ENCODE assay signal across 16 cellular contexts in genomic region chr11:66294626-66295620, GRCh38. TPM values are rescaled to one million over a fixed set of nuclear protein-coding genes. Genes with fewer than 3 reads are reported as not detected.
A peak's percentile ranks its signal among the peaks of the same experiment; 100 is the strongest.
DNase-seq lines count a peak whose midpoint lies in the region; ATAC-seq, FAIRE-seq and TF ChIP-seq lines count a peak whose summit lies in the region.
"Had no signal": no experiment of that assay in that cellular context is flagged by ENCODE, and none has a peak within 500 bp of the region (broad histone marks: within the 10 kb centered on the region; RNA-seq: fewer than 3 reads in every experiment).

No MANE protein-coding gene starts in this region.

- H3K9me3 ChIP-seq in H1 (ENCODE audit: insufficient read depth in 2 of 2, low read depth in 1 of 2, low read length in 1 of 2) = no peaks in the 10 kb centered on the region
- H3K9me3 ChIP-seq: BLaER1 had no signal

- H3K27me3 ChIP-seq in H1 (replicated peaks in 1 of 4; ENCODE audit: control insufficient read depth in 3 of 4, extremely low read depth in 1 of 4, insufficient read depth in 3 of 4, low read length in 3 of 4) = peaks cover 2 to 30% (median 18%) of the 10 kb centered on the region in 4 experiments

- H2BK20ac ChIP-seq in H1 (ENCODE audit: low read length) = no peak overlapping the region

- H3K18ac ChIP-seq in H1 (ENCODE audit: extremely low read depth, low read length) = no peak overlapping the region

- TF ChIP-seq EP300 in H1 (IDR thresholded peaks at IDR 0.05; ENCODE audit: borderline replicate concordance in 1 of 2, low read depth in 2 of 2, low read length in 2 of 2) = no peak

- H3K36me3 Mint-ChIP-seq in WTC11 = no peaks in the 10 kb centered on the region
- H3K36me3 Mint-ChIP-seq in activated naive CD4-positive, alpha-beta T cell treated with anti-CD3 and anti-CD28 coated beads for 36 hours (ENCODE audit: low read depth) = no peaks in the 10 kb centered on the region

- H3K4me3 ChIP-seq in H1 (ENCODE audit: extremely low read depth in 1 of 4, insufficient read depth in 2 of 4, low read depth in 3 of 4, low read length in 4 of 4) = no peak overlapping the region
- H3K4me3 ChIP-seq: BLaER1, GM23338 had no signal

- no peak for TF ChIP-seq RAD21 in H1 (IDR thresholded peaks at IDR 0.05 in 1 of 2, conservative IDR thresholded peaks at IDR 0.05 in 1 of 2; ENCODE audit: low read depth in 2 of 2, low read length in 2 of 2)

- no peak overlapping the region; the same call in 1 of the 2 replicates for H3K4me3 Mint-ChIP-seq in WTC11
- no peak overlapping the region for H3K4me3 Mint-ChIP-seq in activated naive CD4-positive, alpha-beta T cell treated with anti-CD3 and anti-CD28 coated beads for 36 hours
- H3K4me3 Mint-ChIP-seq: CD8-positive, alpha-beta memory T cell; GM23338; HFFc6 had no signal

- no peaks in the 10 kb centered on the region for H3K36me3 ChIP-seq in H1 (ENCODE audit: control insufficient read depth in 2 of 4, insufficient read depth in 4 of 4, low read length in 3 of 4)
- H3K36me3 ChIP-seq: BLaER1 had no signal

- no peak overlapping the region for H2AFZ ChIP-seq in H1 (ENCODE audit: low read length)
- H2AFZ ChIP-seq: GM23338 had no signal

- FAIRE-seq in H1 (lab: Jason Lieb, UNC) = no peak

- no peak overlapping the region for H3K4me2 ChIP-seq in H1 (ENCODE audit: insufficient read depth in 1 of 2, low read depth in 2 of 2, low read length in 2 of 2)
- H3K4me2 ChIP-seq: BLaER1, GM23338 had no signal

- no peak overlapping the region for H2BK15ac ChIP-seq in H1 (ENCODE audit: low read length)

- no peak overlapping the region for H4K5ac ChIP-seq in H1 (ENCODE audit: insufficient read length, low read depth, low read length)

- no peaks in the 10 kb centered on the region for H3K9me3 Mint-ChIP-seq in WTC11
- H3K9me3 Mint-ChIP-seq in activated naive CD4-positive, alpha-beta T cell treated with anti-CD3 and anti-CD28 coated beads for 36 hours = no peaks in the 10 kb centered on the region
- H3K9me3 Mint-ChIP-seq: CD8-positive, alpha-beta memory T cell; GM23338; HFFc6 had no signal

- no peak overlapping the region for H4K91ac ChIP-seq in H1 (replicated peaks; ENCODE audit: insufficient read length, low read length)

- CTCF ChIA-PET in WTC11 (lab: Charles Lee) = interaction anchor here (1.2 to 2.3 kb wide), 3 partner anchors 18 to 94 kb away, joined by 3 to 8 read pairs (median 3); no protein-coding TSS in a partner anchor
- CTCF ChIA-PET in H1 (lab: Charles Lee; ENCODE audit: partially characterized antibody) = interaction anchor here (1.0 to 1.6 kb wide), 5 partner anchors 16 to 46 kb away, joined by 3 to 6 read pairs (median 3); partner anchors contain the start of gene RAB1B
- CTCF ChIA-PET in activated naive CD4-positive, alpha-beta T cell treated with anti-CD3 and anti-CD28 coated beads for 36 hours (lab: Charles Lee) = interaction anchor here (1.2 to 1.5 kb wide), 2 partner anchors 17 kb away, joined by 3 read pairs; no protein-coding TSS in a partner anchor

- H3K23me2 ChIP-seq in H1 (ENCODE audit: low read depth, low read length) = peaks cover 8% of the 10 kb centered on the region; the same call in 1 of the 2 replicates

- peaks cover 2 to 24% (median 8%) of the 10 kb centered on the region in 4 experiments; a peak in 6 of 7 replicates for H3K4me1 ChIP-seq in H1 (replicated peaks in 1 of 4; ENCODE audit: control insufficient read depth in 3 of 4, insufficient read depth in 4 of 4, low read length in 3 of 4)

- H3K27me3 Mint-ChIP-seq in WTC11 (ENCODE audit: low read depth) = peaks cover 32% of the 10 kb centered on the region
- H3K27me3 Mint-ChIP-seq in activated naive CD4-positive, alpha-beta T cell treated with anti-CD3 and anti-CD28 coated beads for 36 hours (ENCODE audit: low read depth) = peaks cover 18% of the 10 kb centered on the region

- no peak overlapping the region for H3K9ac ChIP-seq in H1 (replicated peaks in 1 of 4; ENCODE audit: extremely low read depth in 1 of 4, low read depth in 3 of 4, low read length in 3 of 4)
- H3K9ac ChIP-seq: BLaER1 had no signal

- H3K27ac ChIP-seq in H1 (ENCODE audit: low read depth, low read length) (no peak overlapping the region), temporal lobe (ENCODE audit: low read depth, low read length) (peak overlapping the region; percentile 36)
- H3K27ac ChIP-seq: BLaER1 had no signal

- H2BK12ac ChIP-seq in H1 (ENCODE audit: low read depth, low read length) = peak overlapping the region; percentile 39; the same call in 1 of the 2 replicates

- no peak for TF ChIP-seq POLR2A in H1 (IDR thresholded peaks at IDR 0.05; ENCODE audit: control extremely low read depth in 1 of 2, low read depth in 2 of 2, low read length in 2 of 2)

- H3K27ac Mint-ChIP-seq in WTC11 = no peak overlapping the region
- H3K27ac Mint-ChIP-seq in activated naive CD4-positive, alpha-beta T cell treated with anti-CD3 and anti-CD28 coated beads for 36 hours = no peak overlapping the region
- H3K27ac Mint-ChIP-seq: CD8-positive, alpha-beta memory T cell; GM23338; HFFc6 had no signal

- intact Hi-C loops in activated naive CD4-positive, alpha-beta T cell treated with anti-CD3 and anti-CD28 coated beads for 36 hours (cut with micrococcal nuclease) = no loop called here

- no peak overlapping the region for H2BK120ac ChIP-seq in H1 (replicated peaks; ENCODE audit: low read depth, low read length)

- no peak overlapping the region for H2BK5ac ChIP-seq in H1 (ENCODE audit: low read depth, low read length)

- DNase-seq in GM20000 (ENCODE audit: low spot score) (peak; percentile 25), WTC11 (ENCODE audit: low spot score) (no peak), H1 (ENCODE audit: low read depth in 1 of 2, low spot score in 2 of 2) (no peak), glomerular visceral epithelial cell (ENCODE audit: extremely low spot score) (no peak)
- DNase-seq in activated naive CD4-positive, alpha-beta T cell treated with anti-CD3 and anti-CD28 coated beads for 36 hours = no peak
- DNase-seq: 8988T; AML-193; CD8-positive, alpha-beta memory T cell; DMS53; GF-D8; HCEC 1CT; HFFc6 had no signal

- 93% methylated on average over 75 of the region's 123 CpGs; no CpG with 5 or more reads in 1 of the 2 experiments for WGBS in H1 (ENCODE audit: extremely low coverage in 1 of 2, insufficient coverage in 1 of 2, insufficient read length in 1 of 2, insufficient replicate concordance in 2 of 2, low coverage in 1 of 2, low lambda C conversion rate in 2 of 2, missing lambda C conversion rate in 1 of 2), 2 experiments

- H3K4me1 Mint-ChIP-seq in WTC11 = peaks cover 22% of the 10 kb centered on the region
- H3K4me1 Mint-ChIP-seq in activated naive CD4-positive, alpha-beta T cell treated with anti-CD3 and anti-CD28 coated beads for 36 hours (ENCODE audit: low read depth) = peaks cover 15% of the 10 kb centered on the region

- H3K56ac ChIP-seq in H1 (replicated peaks; ENCODE audit: insufficient read length, low read depth, low read length) = no peak overlapping the region

- no peak for TF ChIP-seq CTCF in GM20000 (IDR thresholded peaks at IDR 0.05; ENCODE audit: extremely low read depth, missing control alignments)
- TF ChIP-seq CTCF in WTC11 (IDR thresholded peaks at IDR 0.05) = no peak
- TF ChIP-seq CTCF in H1 (IDR thresholded peaks at IDR 0.05; ENCODE audit: control extremely low read depth in 1 of 3, insufficient read depth in 1 of 3, low read depth in 1 of 3, low read length in 3 of 3) = no peak

- no peak overlapping the region for H3K14ac ChIP-seq in H1 (ENCODE audit: insufficient read length)

- no peak overlapping the region for H2AK5ac ChIP-seq in H1 (ENCODE audit: low read depth, low read length)

- no peak overlapping the region for H3K23ac ChIP-seq in H1 (ENCODE audit: insufficient read length)

- no peak overlapping the region for H4K8ac ChIP-seq in H1 (ENCODE audit: extremely low read depth, insufficient read depth, low read length)

- no peak overlapping the region for H3K4ac ChIP-seq in H1 (replicated peaks; ENCODE audit: insufficient read length, low read depth, low read length)

- no peaks in the 10 kb centered on the region for H3K79me2 ChIP-seq in H1 (ENCODE audit: control insufficient read depth in 1 of 2, insufficient read depth in 2 of 2, low read length in 2 of 2)

- H4K20me1 ChIP-seq in H1 (replicated peaks in 1 of 2; ENCODE audit: control insufficient read depth in 1 of 2, insufficient read depth in 2 of 2, low read length in 2 of 2) = peaks cover 2 to 5% of the 10 kb centered on the region in 2 experiments
- H4K20me1 ChIP-seq: BLaER1 had no signal

- POLR2A ChIA-PET in WTC11 (lab: Charles Lee) (no interaction called here), H1 (lab: Charles Lee; ENCODE audit: partially characterized antibody) (interaction anchor here (0.5 to 4.0 kb wide), 3 partner anchors 8 to 17 kb away, joined by 3 to 16 read pairs (median 3); no protein-coding TSS in a partner anchor)

- H3K79me1 ChIP-seq in H1 (ENCODE audit: low read depth, low read length) = 0 out of 2 replicates have a peak, but pooled peaks cover 2% of the 10 kb centered on the region

- ATAC-seq in WTC11 = no peak
- ATAC-seq in GM21367 (IDR thresholded peaks at IDR 0.05; ENCODE audit: unreplicated experiment) = no peak
- ATAC-seq: GM23338 had no signal

RNA-seq across cellular contexts. Expression of gene TMEM151A, which starts 3.2 kb away (rescaled TPM):
- total RNA-seq in WTC11 (2021) (2.2 to 2.3 TPM (median 2.3 TPM) in 3 replicates), temporal lobe (7.6 TPM)
- 2.4 and 3.2 TPM in 2 replicates for total RNA-seq in H1 (2021; fragmentation: NEBNext Ultra II Directional; extraction: Animal tissue kit (Norgen Biotek cat#: 25700))
- polyA plus RNA-seq in H1 (2011; rRNA removed) = 3.2 and 4.5 TPM in 2 replicates
- 2.2 TPM for polyA plus RNA-seq in H1 (2011; cell fraction: cytosol; rRNA removed)
- 2.4 TPM for polyA plus RNA-seq in H1 (2011; cell fraction: nucleus; rRNA removed)
- polyA plus RNA-seq in H1 (2012, experiment 1 of 2) = 0.87 to 2.5 TPM (median 2.1 TPM) in 4 replicates
- 2.3 TPM for polyA plus RNA-seq in H1 (2012, experiment 2 of 2)
- polyA plus RNA-seq in H1 (2013, experiment 1 of 2) = 3.7 TPM
- 4.0 TPM for polyA plus RNA-seq in H1 (2013, experiment 2 of 2)
- 0.56 and 1.3 TPM in 2 replicates for polyA minus RNA-seq in H1 (2011; rRNA and poly(A)+ RNA removed)
- 1.8 TPM for polyA minus RNA-seq in H1 (2011; cell fraction: cytosol; rRNA and poly(A)+ RNA removed)
- polyA minus RNA-seq in H1 (2011; cell fraction: nucleus; rRNA and poly(A)+ RNA removed) = 2.8 TPM
- not detected for total RNA-seq in activated naive CD4-positive, alpha-beta T cell treated with anti-CD3 and anti-CD28 coated beads for 36 hours
- total RNA-seq: CD8-positive, alpha-beta memory T cell had no signal
- polyA plus RNA-seq: CD8-positive, alpha-beta memory T cell had no signal

RNA-seq across cellular contexts. Expression of gene YIF1A, which starts 6.0 kb away (rescaled TPM):
- total RNA-seq in WTC11 (2021) = 86.0 to 86.9 TPM (median 86.4 TPM) in 3 replicates
- 70.1 and 75.9 TPM in 2 replicates for total RNA-seq in H1 (2021; fragmentation: NEBNext Ultra II Directional; extraction: Animal tissue kit (Norgen Biotek cat#: 25700))
- 178 and 248 TPM in 2 replicates for polyA plus RNA-seq in H1 (2011; rRNA removed)
- polyA plus RNA-seq in H1 (2011; cell fraction: cytosol; rRNA removed) = 106 TPM
- 184 TPM for polyA plus RNA-seq in H1 (2011; cell fraction: nucleus; rRNA removed)
- polyA plus RNA-seq in H1 (2012, experiment 1 of 2) = 50.7 to 118 TPM (median 101 TPM) in 4 replicates
- 274 TPM for polyA plus RNA-seq in H1 (2012, experiment 2 of 2)
- 179 TPM for polyA plus RNA-seq in H1 (2013, experiment 1 of 2)
- polyA plus RNA-seq in H1 (2013, experiment 2 of 2) = 193 TPM
- polyA minus RNA-seq in H1 (2011; rRNA and poly(A)+ RNA removed) = 96.9 and 101 TPM in 2 replicates
- 80.4 TPM for polyA minus RNA-seq in H1 (2011; cell fraction: cytosol; rRNA and poly(A)+ RNA removed)
- 42.2 TPM for polyA minus RNA-seq in H1 (2011; cell fraction: nucleus; rRNA and poly(A)+ RNA removed)
- total RNA-seq in temporal lobe = 17.2 TPM
- 10 to 100 TPM; 45.9 to 49.7 TPM for total RNA-seq in activated naive CD4-positive, alpha-beta T cell treated with anti-CD3 and anti-CD28 coated beads for 36 hours

RNA-seq across cellular contexts. Expression of gene CNIH2, which starts 16.9 kb away (rescaled TPM):
- total RNA-seq in WTC11 (2021) (12.2 to 12.9 TPM (median 12.2 TPM) in 3 replicates), temporal lobe (45.7 TPM)
- 15.8 and 17.0 TPM in 2 replicates for total RNA-seq in H1 (2021; fragmentation: NEBNext Ultra II Directional; extraction: Animal tissue kit (Norgen Biotek cat#: 25700))
- polyA plus RNA-seq in H1 (2011; rRNA removed) = 11.6 and 12.5 TPM in 2 replicates
- 5.5 TPM for polyA plus RNA-seq in H1 (2011; cell fraction: cytosol; rRNA removed)
- 13.1 TPM for polyA plus RNA-seq in H1 (2011; cell fraction: nucleus; rRNA removed)
- polyA plus RNA-seq in H1 (2012, experiment 1 of 2) = 11.7 to 18.1 TPM (median 16.2 TPM) in 4 replicates
- polyA plus RNA-seq in H1 (2012, experiment 2 of 2) = 12.4 TPM
- polyA plus RNA-seq in H1 (2013, experiment 1 of 2) = 12.7 TPM
- 13.4 TPM for polyA plus RNA-seq in H1 (2013, experiment 2 of 2)
- 8.5 and 9.1 TPM in 2 replicates for polyA minus RNA-seq in H1 (2011; rRNA and poly(A)+ RNA removed)
- 11.6 TPM for polyA minus RNA-seq in H1 (2011; cell fraction: cytosol; rRNA and poly(A)+ RNA removed)
- polyA minus RNA-seq in H1 (2011; cell fraction: nucleus; rRNA and poly(A)+ RNA removed) = 5.0 TPM
- total RNA-seq in activated naive CD4-positive, alpha-beta T cell treated with anti-CD3 and anti-CD28 coated beads for 36 hours = 1 to 10 TPM; 1.2 to 1.6 TPM
- polyA plus RNA-seq: CD8-positive, alpha-beta memory T cell had no signal

RNA-seq across cellular contexts. Expression of gene CD248, which starts 21.9 kb away (rescaled TPM):
- total RNA-seq in WTC11 (2021) = 2.6 to 2.8 TPM (median 2.7 TPM) in 3 replicates
- 3.7 and 3.9 TPM in 2 replicates for total RNA-seq in H1 (2021; fragmentation: NEBNext Ultra II Directional; extraction: Animal tissue kit (Norgen Biotek cat#: 25700))
- 2.7 and 4.6 TPM in 2 replicates for polyA plus RNA-seq in H1 (2011; rRNA removed)
- polyA plus RNA-seq in H1 (2011; cell fraction: cytosol; rRNA removed) = 0.84 TPM
- 3.0 TPM for polyA plus RNA-seq in H1 (2011; cell fraction: nucleus; rRNA removed)
- 1.9 to 3.4 TPM (median 2.7 TPM) in 4 replicates for polyA plus RNA-seq in H1 (2012, experiment 1 of 2)
- polyA plus RNA-seq in H1 (2012, experiment 2 of 2) = 2.8 TPM
- 11.9 TPM for polyA plus RNA-seq in H1 (2013, experiment 1 of 2)
- polyA plus RNA-seq in H1 (2013, experiment 2 of 2) = 11.8 TPM
- polyA minus RNA-seq in H1 (2011; rRNA and poly(A)+ RNA removed) = 0.61 and 0.95 TPM in 2 replicates
- polyA minus RNA-seq in H1 (2011; cell fraction: cytosol; rRNA and poly(A)+ RNA removed) = 1.5 TPM
- polyA minus RNA-seq in H1 (2011; cell fraction: nucleus; rRNA and poly(A)+ RNA removed) = 1.5 TPM
- 3.2 TPM for total RNA-seq in temporal lobe
- total RNA-seq in activated naive CD4-positive, alpha-beta T cell treated with anti-CD3 and anti-CD28 coated beads for 36 hours = under 1 TPM; 0.15 to 0.26 TPM

RNA-seq across cellular contexts. Expression of gene RAB1B, which starts 26.5 kb away (rescaled TPM):
- total RNA-seq in WTC11 (2021) = 125 to 134 TPM (median 130 TPM) in 3 replicates
- total RNA-seq in H1 (2021; fragmentation: NEBNext Ultra II Directional; extraction: Animal tissue kit (Norgen Biotek cat#: 25700)) = 100 and 106 TPM in 2 replicates
- polyA plus RNA-seq in H1 (2011; rRNA removed) = 217 and 306 TPM in 2 replicates
- 154 TPM for polyA plus RNA-seq in H1 (2011; cell fraction: cytosol; rRNA removed)
- 150 TPM for polyA plus RNA-seq in H1 (2011; cell fraction: nucleus; rRNA removed)
- polyA plus RNA-seq in H1 (2012, experiment 1 of 2) = 83.5 to 116 TPM (median 115 TPM) in 4 replicates
- 130 TPM for polyA plus RNA-seq in H1 (2012, experiment 2 of 2)
- polyA plus RNA-seq in H1 (2013, experiment 1 of 2) = 89.8 TPM
- polyA plus RNA-seq in H1 (2013, experiment 2 of 2) = 91.6 TPM
- polyA minus RNA-seq in H1 (2011; rRNA and poly(A)+ RNA removed) = 110 and 111 TPM in 2 replicates
- polyA minus RNA-seq in H1 (2011; cell fraction: cytosol; rRNA and poly(A)+ RNA removed) = 81.3 TPM
- 39.8 TPM for polyA minus RNA-seq in H1 (2011; cell fraction: nucleus; rRNA and poly(A)+ RNA removed)
- 34.2 TPM for total RNA-seq in temporal lobe
- 100 to 1,000 TPM; 112 to 115 TPM for total RNA-seq in activated naive CD4-positive, alpha-beta T cell treated with anti-CD3 and anti-CD28 coated beads for 36 hours
